ENCODE assay signal across 11 cellular contexts in genomic region chr7:43727494-43727893, GRCh38. TPM values are rescaled to one million over a fixed set of nuclear protein-coding genes. Genes with fewer than 3 reads are reported as not detected.
DNase-seq lines count a peak whose midpoint lies in the region; ATAC-seq and TF ChIP-seq lines count a peak whose summit lies in the region.
"Had no signal": no experiment of that assay in that cellular context is flagged by ENCODE, and none has a peak within 500 bp of the region (broad histone marks: within the 10 kb centered on the region; RNA-seq: fewer than 3 reads in every experiment).

No MANE protein-coding gene starts in this region.

- H3K4me2 ChIP-seq in DND-41 (ENCODE audit: insufficient read depth, low read length): peak overlapping the region; percentile 80

- H3K27me3 Mint-ChIP-seq in activated B cell treated with CpG ODN at 0.5 μM for 24 hours: no peaks in the 10 kb centered on the region
- H3K27me3 Mint-ChIP-seq in immature natural killer cell (ENCODE audit: low read depth in 3 of 3): peaks cover 0 to 1% (median 0%) of the 10 kb centered on the region in 3 donors

- peak overlapping the region; percentile 2; the same call in 1 of the 2 replicates for H3K4me3 ChIP-seq in BE2C (ENCODE audit: low read depth, low read length)
- H3K4me3 ChIP-seq in DND-41 (ENCODE audit: low read depth in 1 of 2, low read length in 2 of 2): peak overlapping the region; percentile 1 to 40; a peak in 1 of 4 replicates
- no peak overlapping the region for H3K4me3 ChIP-seq in effector memory CD4-positive, alpha-beta T cell (ENCODE audit: insufficient read depth, low read depth, low read length, poor library complexity, severe bottlenecking)
- H3K4me3 ChIP-seq: cardiac muscle cell, right atrium auricular region had no signal

- H3K9me3 Mint-ChIP-seq in activated B cell treated with CpG ODN at 0.5 μM for 24 hours (no peaks in the 10 kb centered on the region), immature natural killer cell (no peaks in the 10 kb centered on the region)

- H3K27me3 ChIP-seq in BE2C (no peaks in the 10 kb centered on the region), DND-41 (ENCODE audit: insufficient read depth, low read length, poor library complexity) (no peaks in the 10 kb centered on the region)
- no peaks in the 10 kb centered on the region for H3K27me3 ChIP-seq in effector memory CD4-positive, alpha-beta T cell (replicated peaks; ENCODE audit: control insufficient read depth, insufficient read depth, low read length, poor library complexity, severe bottlenecking)
- H3K27me3 ChIP-seq: cardiac muscle cell, Peyer's patch, right atrium auricular region had no signal

- DNase-seq in BE2C (no peak), DND-41 (no peak), activated B cell treated with CpG ODN at 0.5 μM for 24 hours (no peak), immature natural killer cell (no peak), KG1 (lab: John Stamatoyannopoulos, UW) (no peak), 8988T (no peak)
- DNase-seq in effector memory CD4-positive, alpha-beta T cell: no peak
- DNase-seq: Peyer's patch had no signal

- peak overlapping the region; percentile 19; the same call in 1 of the 2 replicates for H3K9ac ChIP-seq in DND-41 (ENCODE audit: low read depth, low read length)

- no peak overlapping the region for H3K27ac Mint-ChIP-seq in activated B cell treated with CpG ODN at 0.5 μM for 24 hours
- peak overlapping the region in 4 of 6 donors; percentile 37 to 62 (median 54) for H3K27ac Mint-ChIP-seq in immature natural killer cell

- peaks cover 17% of the 10 kb centered on the region; the same call in 1 of the 2 replicates for H4K20me1 ChIP-seq in DND-41 (ENCODE audit: insufficient read depth, low read length)

- H3K4me3 Mint-ChIP-seq in activated B cell treated with CpG ODN at 0.5 μM for 24 hours (peak overlapping the region; percentile 50), immature natural killer cell (peak overlapping the region; percentile 25 to 68 (median 63))

- H3K36me3 Mint-ChIP-seq in activated B cell treated with CpG ODN at 0.5 μM for 24 hours (ENCODE audit: low read depth) (peaks cover 7% of the 10 kb centered on the region), immature natural killer cell (no peaks in the 10 kb centered on the region)

- peaks cover 73% of the 10 kb centered on the region for H3K79me2 ChIP-seq in DND-41 (ENCODE audit: insufficient read depth, low read length)

- H3K36me3 ChIP-seq in BE2C (no peaks in the 10 kb centered on the region), DND-41 (ENCODE audit: insufficient read depth, low read length) (no peaks in the 10 kb centered on the region)
- no peaks in the 10 kb centered on the region for H3K36me3 ChIP-seq in effector memory CD4-positive, alpha-beta T cell (ENCODE audit: control insufficient read depth, insufficient read depth, low read length)
- H3K36me3 ChIP-seq: cardiac muscle cell, Peyer's patch, right atrium auricular region had no signal

- ATAC-seq in DND-41 (ENCODE audit: insufficient read depth, low read depth) (no peak), activated B cell treated with CpG ODN at 0.5 μM for 24 hours (ENCODE audit: low read depth) (no peak), HG03460 (IDR thresholded peaks at IDR 0.05; ENCODE audit: unreplicated experiment) (no peak)

- TF ChIP-seq CTCF in BE2C (IDR thresholded peaks at IDR 0.05; ENCODE audit: low read depth, low read length) (no peak), DND-41 (IDR thresholded peaks at IDR 0.05; ENCODE audit: borderline replicate concordance, extremely low read depth, low read length, poor library complexity, severe bottlenecking) (peak; percentile 1), activated B cell treated with CpG ODN at 0.5 μM for 24 hours (IDR thresholded peaks at IDR 0.05) (no peak)

- H3K9me3 ChIP-seq in BE2C (no peaks in the 10 kb centered on the region), DND-41 (ENCODE audit: insufficient read depth, low read length, severe bottlenecking) (no peaks in the 10 kb centered on the region)
- H3K9me3 ChIP-seq in effector memory CD4-positive, alpha-beta T cell (ENCODE audit: control insufficient read depth, low read length): no peaks in the 10 kb centered on the region
- H3K9me3 ChIP-seq: Peyer's patch, right atrium auricular region had no signal

- no peak overlapping the region for H2AFZ ChIP-seq in DND-41 (ENCODE audit: low read depth, low read length)

- intact Hi-C loops in activated B cell treated with CpG ODN at 0.5 μM for 24 hours (cut with micrococcal nuclease): no loop called here

- CTCF ChIA-PET in activated B cell treated with CpG ODN at 0.5 μM for 24 hours (lab: Charles Lee): interaction anchor here (0.8 to 4.2 kb wide), 2 partner anchors 67 to 145 kb away, joined by 3 to 37 read pairs; partner anchors contain the start of gene STK17A

- H3K27ac ChIP-seq in DND-41 (ENCODE audit: low read length): no peak overlapping the region
- no peak overlapping the region for H3K27ac ChIP-seq in effector memory CD4-positive, alpha-beta T cell (ENCODE audit: insufficient read depth, low read length, poor library complexity, severe bottlenecking)
- H3K27ac ChIP-seq: cardiac muscle cell, Peyer's patch, right atrium auricular region had no signal

- H3K4me1 ChIP-seq in BE2C (no peaks in the 10 kb centered on the region), DND-41 (ENCODE audit: insufficient read depth, low read length) (peaks cover 35% of the 10 kb centered on the region)
- peaks cover 8% of the 10 kb centered on the region for H3K4me1 ChIP-seq in effector memory CD4-positive, alpha-beta T cell (ENCODE audit: control insufficient read depth, insufficient read depth, low read length, poor library complexity, severe bottlenecking)

- H3K4me1 Mint-ChIP-seq in activated B cell treated with CpG ODN at 0.5 μM for 24 hours (peaks cover 42% of the 10 kb centered on the region), immature natural killer cell (peaks cover 25 to 57% of the 10 kb centered on the region in 2 donors)

- POLR2A ChIA-PET in activated B cell treated with CpG ODN at 0.5 μM for 24 hours (lab: Charles Lee): no interaction called here

RNA-seq across cellular contexts. Expression of gene COA1, which starts 1.8 kb away (rescaled TPM):
- 48.0 TPM for polyA plus RNA-seq in BE2C (2012; ENCODE audit: insufficient read depth, insufficient read length, low read depth)
- 49.2 and 56.9 TPM in 2 replicates for total RNA-seq in activated B cell treated with CpG ODN at 0.5 μM for 24 hours
- polyA plus RNA-seq in immature natural killer cell: 10 to 100 TPM; 48.2 to 99.7 (median 77.1) TPM

RNA-seq across cellular contexts. Expression of gene BLVRA, which starts 31.0 kb away (rescaled TPM):
- 79.1 TPM for polyA plus RNA-seq in BE2C (2012; ENCODE audit: insufficient read depth, insufficient read length, low read depth)
- total RNA-seq in activated B cell treated with CpG ODN at 0.5 μM for 24 hours: 8.5 and 10.2 TPM in 2 replicates
- polyA plus RNA-seq in immature natural killer cell: 10 to 100 TPM; 51.0 to 72.3 (median 51.0) TPM
